Comparison of ENCODE assay signal across 1 cellular context in the genomic region with DNA sequence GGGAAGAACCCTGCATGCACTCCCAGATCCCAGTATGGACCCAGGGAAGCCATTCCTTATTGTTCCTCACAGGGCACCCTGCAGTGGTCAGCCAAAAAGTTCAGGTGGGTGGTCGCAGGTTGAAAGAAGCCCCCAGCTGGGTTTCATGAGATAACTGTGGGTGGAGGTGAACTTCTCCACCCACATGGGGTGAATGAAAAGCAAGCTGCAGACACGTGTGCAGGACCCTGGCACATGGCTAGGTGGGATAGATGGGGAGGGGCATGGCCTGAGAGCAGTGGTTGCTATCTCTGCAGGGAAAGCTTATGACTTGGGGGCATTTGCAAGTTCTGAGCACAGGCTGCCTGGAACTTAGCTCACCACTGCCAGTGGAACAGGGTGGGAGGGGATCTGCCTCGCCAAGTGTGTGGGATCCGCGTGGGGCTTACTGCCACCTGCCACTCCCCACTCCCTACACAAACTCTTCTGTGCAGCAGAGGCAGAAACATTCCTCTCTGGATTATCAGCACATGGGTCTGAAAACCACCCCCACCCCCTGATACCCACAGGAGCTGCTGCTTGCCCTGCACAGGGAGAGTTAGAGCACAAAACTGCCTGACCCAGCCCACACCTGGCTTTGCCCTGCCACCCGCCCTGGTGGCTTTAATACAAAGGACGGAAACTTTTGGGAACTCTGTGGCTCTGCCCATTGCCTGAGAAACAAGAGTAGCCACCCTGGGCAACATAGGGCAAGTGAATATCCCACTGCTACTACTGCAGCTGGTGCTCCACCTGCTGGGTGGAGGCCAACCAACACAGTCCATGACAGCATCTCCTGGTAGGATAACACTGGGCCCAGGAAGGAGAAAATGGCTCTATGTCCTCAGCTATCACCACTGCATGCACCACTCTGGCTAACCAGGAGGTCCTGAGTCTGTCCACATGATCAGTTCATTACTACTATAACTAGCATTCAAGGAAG.
TF ChIP-seq lines count a peak whose summit lies in the region.

No MANE protein-coding gene starts in this region.

TF ChIP-seq in GM23338, 12 proteins besides CTCF, POLR2A, EP300 and RAD21 (continued from another document):
- TF ChIP-seq, protein P1, sequence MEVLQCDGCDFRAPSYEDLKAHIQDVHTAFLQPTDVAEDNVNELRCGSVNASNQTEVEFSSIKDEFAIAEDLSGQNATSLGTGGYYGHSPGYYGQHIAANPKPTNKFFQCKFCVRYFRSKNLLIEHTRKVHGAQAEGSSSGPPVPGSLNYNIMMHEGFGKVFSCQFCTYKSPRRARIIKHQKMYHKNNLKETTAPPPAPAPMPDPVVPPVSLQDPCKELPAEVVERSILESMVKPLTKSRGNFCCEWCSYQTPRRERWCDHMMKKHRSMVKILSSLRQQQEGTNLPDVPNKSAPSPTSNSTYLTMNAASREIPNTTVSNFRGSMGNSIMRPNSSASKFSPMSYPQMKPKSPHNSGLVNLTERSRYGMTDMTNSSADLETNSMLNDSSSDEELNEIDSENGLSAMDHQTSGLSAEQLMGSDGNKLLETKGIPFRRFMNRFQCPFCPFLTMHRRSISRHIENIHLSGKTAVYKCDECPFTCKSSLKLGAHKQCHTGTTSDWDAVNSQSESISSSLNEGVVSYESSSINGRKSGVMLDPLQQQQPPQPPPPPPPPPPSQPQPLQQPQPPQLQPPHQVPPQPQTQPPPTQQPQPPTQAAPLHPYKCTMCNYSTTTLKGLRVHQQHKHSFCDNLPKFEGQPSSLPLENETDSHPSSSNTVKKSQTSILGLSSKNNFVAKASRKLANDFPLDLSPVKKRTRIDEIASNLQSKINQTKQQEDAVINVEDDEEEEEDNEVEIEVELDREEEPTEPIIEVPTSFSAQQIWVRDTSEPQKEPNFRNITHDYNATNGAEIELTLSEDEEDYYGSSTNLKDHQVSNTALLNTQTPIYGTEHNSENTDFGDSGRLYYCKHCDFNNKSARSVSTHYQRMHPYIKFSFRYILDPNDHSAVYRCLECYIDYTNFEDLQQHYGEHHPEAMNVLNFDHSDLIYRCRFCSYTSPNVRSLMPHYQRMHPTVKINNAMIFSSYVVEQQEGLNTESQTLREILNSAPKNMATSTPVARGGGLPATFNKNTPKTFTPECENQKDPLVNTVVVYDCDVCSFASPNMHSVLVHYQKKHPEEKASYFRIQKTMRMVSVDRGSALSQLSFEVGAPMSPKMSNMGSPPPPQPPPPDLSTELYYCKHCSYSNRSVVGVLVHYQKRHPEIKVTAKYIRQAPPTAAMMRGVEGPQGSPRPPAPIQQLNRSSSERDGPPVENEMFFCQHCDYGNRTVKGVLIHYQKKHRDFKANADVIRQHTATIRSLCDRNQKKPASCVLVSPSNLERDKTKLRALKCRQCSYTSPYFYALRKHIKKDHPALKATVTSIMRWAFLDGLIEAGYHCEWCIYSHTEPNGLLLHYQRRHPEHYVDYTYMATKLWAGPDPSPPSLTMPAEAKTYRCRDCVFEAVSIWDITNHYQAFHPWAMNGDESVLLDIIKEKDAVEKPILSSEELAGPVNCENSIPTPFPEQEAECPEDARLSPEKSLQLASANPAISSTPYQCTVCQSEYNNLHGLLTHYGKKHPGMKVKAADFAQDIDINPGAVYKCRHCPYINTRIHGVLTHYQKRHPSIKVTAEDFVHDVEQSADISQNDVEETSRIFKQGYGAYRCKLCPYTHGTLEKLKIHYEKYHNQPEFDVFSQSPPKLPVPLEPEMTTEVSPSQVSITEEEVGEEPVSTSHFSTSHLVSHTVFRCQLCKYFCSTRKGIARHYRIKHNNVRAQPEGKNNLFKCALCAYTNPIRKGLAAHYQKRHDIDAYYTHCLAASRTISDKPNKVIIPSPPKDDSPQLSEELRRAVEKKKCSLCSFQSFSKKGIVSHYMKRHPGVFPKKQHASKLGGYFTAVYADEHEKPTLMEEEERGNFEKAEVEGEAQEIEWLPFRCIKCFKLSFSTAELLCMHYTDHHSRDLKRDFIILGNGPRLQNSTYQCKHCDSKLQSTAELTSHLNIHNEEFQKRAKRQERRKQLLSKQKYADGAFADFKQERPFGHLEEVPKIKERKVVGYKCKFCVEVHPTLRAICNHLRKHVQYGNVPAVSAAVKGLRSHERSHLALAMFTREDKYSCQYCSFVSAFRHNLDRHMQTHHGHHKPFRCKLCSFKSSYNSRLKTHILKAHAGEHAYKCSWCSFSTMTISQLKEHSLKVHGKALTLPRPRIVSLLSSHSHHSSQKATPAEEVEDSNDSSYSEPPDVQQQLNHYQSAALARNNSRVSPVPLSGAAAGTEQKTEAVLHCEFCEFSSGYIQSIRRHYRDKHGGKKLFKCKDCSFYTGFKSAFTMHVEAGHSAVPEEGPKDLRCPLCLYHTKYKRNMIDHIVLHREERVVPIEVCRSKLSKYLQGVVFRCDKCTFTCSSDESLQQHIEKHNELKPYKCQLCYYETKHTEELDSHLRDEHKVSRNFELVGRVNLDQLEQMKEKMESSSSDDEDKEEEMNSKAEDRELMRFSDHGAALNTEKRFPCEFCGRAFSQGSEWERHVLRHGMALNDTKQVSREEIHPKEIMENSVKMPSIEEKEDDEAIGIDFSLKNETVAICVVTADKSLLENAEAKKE (CRISPR knock-in tag; IDR thresholded peaks at IDR 0.05) = no peak
- TF ChIP-seq ZNF114 (CRISPR knock-in tag; IDR thresholded peaks at IDR 0.05) (no peak), ETS1 (IDR thresholded peaks at IDR 0.05) (no peak), NANOG (IDR thresholded peaks at IDR 0.05; ENCODE audit: borderline replicate concordance) (no peak), CREB1 (CRISPR knock-in tag; IDR thresholded peaks at IDR 0.05; ENCODE audit: low read depth) (no peak), EZH2phosphoT487 (IDR thresholded peaks at IDR 0.05; ENCODE audit: unreplicated experiment) (no peak), EZH2 (IDR thresholded peaks at IDR 0.05; ENCODE audit: low read depth, unreplicated experiment) (no peak), ZNF331 (CRISPR knock-in tag; IDR thresholded peaks at IDR 0.05; ENCODE audit: low read depth) (no peak), STAT1 (IDR thresholded peaks at IDR 0.05; ENCODE audit: unreplicated experiment) (no peak), JUNB (IDR thresholded peaks at IDR 0.05; ENCODE audit: unreplicated experiment) (no peak)
- TF ChIP-seq, protein P2, sequence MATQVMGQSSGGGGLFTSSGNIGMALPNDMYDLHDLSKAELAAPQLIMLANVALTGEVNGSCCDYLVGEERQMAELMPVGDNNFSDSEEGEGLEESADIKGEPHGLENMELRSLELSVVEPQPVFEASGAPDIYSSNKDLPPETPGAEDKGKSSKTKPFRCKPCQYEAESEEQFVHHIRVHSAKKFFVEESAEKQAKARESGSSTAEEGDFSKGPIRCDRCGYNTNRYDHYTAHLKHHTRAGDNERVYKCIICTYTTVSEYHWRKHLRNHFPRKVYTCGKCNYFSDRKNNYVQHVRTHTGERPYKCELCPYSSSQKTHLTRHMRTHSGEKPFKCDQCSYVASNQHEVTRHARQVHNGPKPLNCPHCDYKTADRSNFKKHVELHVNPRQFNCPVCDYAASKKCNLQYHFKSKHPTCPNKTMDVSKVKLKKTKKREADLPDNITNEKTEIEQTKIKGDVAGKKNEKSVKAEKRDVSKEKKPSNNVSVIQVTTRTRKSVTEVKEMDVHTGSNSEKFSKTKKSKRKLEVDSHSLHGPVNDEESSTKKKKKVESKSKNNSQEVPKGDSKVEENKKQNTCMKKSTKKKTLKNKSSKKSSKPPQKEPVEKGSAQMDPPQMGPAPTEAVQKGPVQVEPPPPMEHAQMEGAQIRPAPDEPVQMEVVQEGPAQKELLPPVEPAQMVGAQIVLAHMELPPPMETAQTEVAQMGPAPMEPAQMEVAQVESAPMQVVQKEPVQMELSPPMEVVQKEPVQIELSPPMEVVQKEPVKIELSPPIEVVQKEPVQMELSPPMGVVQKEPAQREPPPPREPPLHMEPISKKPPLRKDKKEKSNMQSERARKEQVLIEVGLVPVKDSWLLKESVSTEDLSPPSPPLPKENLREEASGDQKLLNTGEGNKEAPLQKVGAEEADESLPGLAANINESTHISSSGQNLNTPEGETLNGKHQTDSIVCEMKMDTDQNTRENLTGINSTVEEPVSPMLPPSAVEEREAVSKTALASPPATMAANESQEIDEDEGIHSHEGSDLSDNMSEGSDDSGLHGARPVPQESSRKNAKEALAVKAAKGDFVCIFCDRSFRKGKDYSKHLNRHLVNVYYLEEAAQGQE (IDR thresholded peaks at IDR 0.05; ENCODE audit: unreplicated experiment) = no peak
TF ChIP-seq in GM23338: peak in this region for 0.
